In genomic region chr17:57724038-57724728, GRCh38 we compare ENCODE assay signal across 10 cellular contexts. TPM values are rescaled to one million over a fixed set of nuclear protein-coding genes. Genes with fewer than 3 reads are reported as not detected.
DNase-seq lines count a peak whose midpoint lies in the region; ATAC-seq and TF ChIP-seq lines count a peak whose summit lies in the region.
"Had no signal": no experiment of that assay in that cellular context is flagged by ENCODE, and none has a peak within 500 bp of the region (broad histone marks: within the 10 kb centered on the region; RNA-seq: fewer than 3 reads in every experiment).

No MANE protein-coding gene starts in this region.

- H3K79me2 ChIP-seq in mesendoderm (ENCODE audit: control insufficient read depth, insufficient read depth, low read length) = no peaks in the 10 kb centered on the region

- no peak overlapping the region for H2BK120ac ChIP-seq in mesendoderm (ENCODE audit: low read depth, low read length)

- TF ChIP-seq CTCF in GM13977 (IDR thresholded peaks at IDR 0.05; ENCODE audit: extremely low read depth, insufficient read depth, missing control alignments) = no peak
- no peak for TF ChIP-seq CTCF in NB4 (IDR thresholded peaks at IDR 0.05; ENCODE audit: low read depth, low read length)
- TF ChIP-seq CTCF in thyroid gland (IDR thresholded peaks at IDR 0.05) = no peak

- in situ Hi-C loops in GM13977 (cut with MboI; ENCODE audit: low pct_unique_long_range_greater_than_20kb, low sequenced_read_pairs, unreplicated experiment) = no loop called here

- H3K18ac ChIP-seq in mesendoderm (ENCODE audit: low read length) = no peak overlapping the region

- H2BK5ac ChIP-seq in mesendoderm (ENCODE audit: low read length) = no peak overlapping the region

- H3K4me3 ChIP-seq in NB4 (ENCODE audit: low read depth, low read length) (no peak overlapping the region), mesendoderm (ENCODE audit: low read length) (no peak overlapping the region), thyroid gland (replicated peaks in 1 of 3) (no peak overlapping the region)

- H2AK5ac ChIP-seq in mesendoderm (ENCODE audit: low read length) = no peak overlapping the region

- H3K4ac ChIP-seq in mesendoderm (ENCODE audit: low read depth, low read length) = no peak overlapping the region

- H3K27me3 ChIP-seq in mesendoderm (ENCODE audit: insufficient read depth, low read length, poor library complexity) = no peaks in the 10 kb centered on the region
- H3K27me3 ChIP-seq in thyroid gland = no peaks in the 10 kb centered on the region

- WGBS in mesendoderm (ENCODE audit: extremely low coverage, insufficient coverage, low lambda C conversion rate) = no CpG with 5 or more reads among the region's 14 CpGs
- WGBS in thyroid gland, 2 donors = 87 to 88% methylated on average over 11 to 14 of the region's 14 CpGs

- no peak overlapping the region for H3K56ac ChIP-seq in mesendoderm (ENCODE audit: low read length)

- no peak overlapping the region for H3K23ac ChIP-seq in mesendoderm (ENCODE audit: low read length)

- H3K36me3 ChIP-seq in mesendoderm (ENCODE audit: control insufficient read depth, insufficient read depth, low read length) = no peaks in the 10 kb centered on the region
- H3K36me3 ChIP-seq in thyroid gland = no peaks in the 10 kb centered on the region

- H3K4me2 ChIP-seq in mesendoderm (ENCODE audit: low read length) = no peak overlapping the region

- intact Hi-C loops in thyroid gland (cut with DNase I) = no loop called here

- no peak overlapping the region for H4K8ac ChIP-seq in mesendoderm (ENCODE audit: low read depth, low read length)

- H4K5ac ChIP-seq in mesendoderm (ENCODE audit: low read length) = no peak overlapping the region

- peak; percentile 69 for ATAC-seq in GM21737 (IDR thresholded peaks at IDR 0.05; ENCODE audit: unreplicated experiment)

- H3K9ac ChIP-seq in mesendoderm (ENCODE audit: low read length) = no peak overlapping the region

- DNase-seq in GM13977 (ENCODE audit: low spot score) (peak; percentile 28), NB4 (ENCODE audit: low read depth) (peak; percentile 23), mesendoderm (peak; percentile 49), thyroid gland (no peak), EL (no peak), CD1c-positive myeloid dendritic cell (ENCODE audit: extremely low spot score) (no peak)
- no peak for DNase-seq in activated CD4-positive, alpha-beta T cell treated with anti-CD3 and anti-CD28 coated beads, Interleukin-2, amount 50 U/mL, for 48 hours
- DNase-seq: NK-92 treated with Interleukin-12 subunit alpha and Interleukin-12 subunit beta, amount 100 ng/mL, for 24 hours had no signal

- TF ChIP-seq POLR2A in NB4 (IDR thresholded peaks at IDR 0.05; ENCODE audit: extremely low read depth, insufficient read length) (no peak), thyroid gland (IDR thresholded peaks at IDR 0.05) (no peak)

- no peaks in the 10 kb centered on the region for H3K79me1 ChIP-seq in mesendoderm (ENCODE audit: low read length)

- H2BK15ac ChIP-seq in mesendoderm (replicated peaks; ENCODE audit: low read depth) = no peak overlapping the region

- H3K27ac ChIP-seq in mesendoderm (ENCODE audit: low read depth, low read length) (no peak overlapping the region), thyroid gland (no peak overlapping the region)

- H3K9me3 ChIP-seq in thyroid gland = no peaks in the 10 kb centered on the region

- H3K4me1 ChIP-seq in mesendoderm (ENCODE audit: control insufficient read depth, low read depth, low read length) (no peaks in the 10 kb centered on the region), thyroid gland (no peaks in the 10 kb centered on the region)

RNA-seq across cellular contexts. Expression of gene CCDC182, which starts 20.9 kb away (rescaled TPM):
- polyA plus RNA-seq in mesendoderm (2013, experiment 1 of 2) = 0.10 TPM
- polyA plus RNA-seq in mesendoderm (2013, experiment 2 of 2) = 0.06 TPM
- total RNA-seq in thyroid gland = not detected
- total RNA-seq: dermis microvascular lymphatic vessel endothelial cell had no signal

Comparison
In these comparisons a context has a peak if more than half of its experiments do, and no peak if none do; other contexts are left out.
1. DNase-seq: peak in GM13977 (single experiment), NB4 (single experiment) and mesendoderm (single experiment); none in thyroid gland (0 of 2), activated CD4-positive, alpha-beta T cell treated with anti-CD3 and anti-CD28 coated beads, Interleukin-2, amount 50 U/mL, for 48 hours (0 of 2), EL (single experiment) and CD1c-positive myeloid dendritic cell (single experiment).